In genomic region chr7:98252655-98253054, GRCh38 we compare ENCODE assay signal across 8 cellular contexts. TPM values are rescaled to one million over a fixed set of nuclear protein-coding genes. Genes with fewer than 3 reads are reported as not detected.
DNase-seq lines count a peak whose midpoint lies in the region; TF ChIP-seq lines count a peak whose summit lies in the region.

No MANE protein-coding gene starts in this region.

- WGBS in esophagus squamous epithelium, 2 donors = 30 to 51% methylated on average over 10 to 14 of the region's 14 CpGs
- WGBS in prostate gland = 33% methylated on average over 14 of the region's 14 CpGs

- TF ChIP-seq POLR2A in Peyer's patch (IDR thresholded peaks at IDR 0.05) (no peak), esophagus squamous epithelium (IDR thresholded peaks at IDR 0.05) (no peak), prostate gland (IDR thresholded peaks at IDR 0.05) (no peak)

- H3K27ac ChIP-seq in Peyer's patch (peak overlapping the region; percentile 84 to 94 (median 92)), esophagus squamous epithelium (peak overlapping the region; percentile 91 to 98 (median 94)), prostate gland (peak overlapping the region; percentile 88)

- H3K27me3 ChIP-seq in Peyer's patch (no peaks in the 10 kb centered on the region), esophagus squamous epithelium (no peaks in the 10 kb centered on the region), prostate gland (replicated peaks; ENCODE audit: insufficient read depth) (no peaks in the 10 kb centered on the region)

- DNase-seq in Peyer's patch = no peak
- no peak for DNase-seq in esophagus squamous epithelium (lab: John Stamatoyannopoulos, UW)
- no peak for DNase-seq in prostate gland (ENCODE audit: low spot score)
- no peak for DNase-seq in NCI-H1105 treated with DMSO at 0.1 percent for 48 hours (lab: John Stamatoyannopoulos, UW)
- DNase-seq in activated gamma-delta T cell (lab: John Stamatoyannopoulos, UW) = no peak
- DNase-seq in GM19238 (ENCODE audit: insufficient read length, low spot score) = no peak
- no peak for DNase-seq in NCI-H510A (lab: John Stamatoyannopoulos, UW)

- TF ChIP-seq CTCF in Peyer's patch (IDR thresholded peaks at IDR 0.05) = no peak
- no peak for TF ChIP-seq CTCF in esophagus squamous epithelium (IDR thresholded peaks at IDR 0.05)
- TF ChIP-seq CTCF in prostate gland (IDR thresholded peaks at IDR 0.05) = no peak

- intact Hi-C loops in esophagus squamous epithelium (cut with DNase I) = no loop called here
- intact Hi-C loops in prostate gland (cut with DNase I) = loop anchor here (5.0 kb wide), 1 partner anchor 35 kb away; no protein-coding TSS in a partner anchor

- H3K4me3 ChIP-seq in GM08714 (ENCODE audit: low read length) = peak overlapping the region; percentile 93
- peak overlapping the region; percentile 82 to 93 (median 90) for H3K4me3 ChIP-seq in Peyer's patch
- H3K4me3 ChIP-seq in esophagus squamous epithelium = peak overlapping the region; percentile 74 to 91 (median 88)
- H3K4me3 ChIP-seq in prostate gland = peak overlapping the region; percentile 74 to 89

- H3K9me3 ChIP-seq in Peyer's patch = no peaks in the 10 kb centered on the region
- no peaks in the 10 kb centered on the region for H3K9me3 ChIP-seq in esophagus squamous epithelium
- H3K9me3 ChIP-seq in prostate gland = no peaks in the 10 kb centered on the region

- peaks cover 0 to 26% (median 10%) of the 10 kb centered on the region in 4 donors for H3K4me1 ChIP-seq in Peyer's patch
- H3K4me1 ChIP-seq in esophagus squamous epithelium = peaks cover 21 to 78% (median 28%) of the 10 kb centered on the region in 3 donors
- H3K4me1 ChIP-seq in prostate gland (replicated peaks) = peaks cover 11% of the 10 kb centered on the region

- peaks cover 0 to 21% (median 0%) of the 10 kb centered on the region in 3 donors for H3K36me3 ChIP-seq in Peyer's patch
- peaks cover 0 to 39% (median 0%) of the 10 kb centered on the region in 3 donors for H3K36me3 ChIP-seq in esophagus squamous epithelium
- no peaks in the 10 kb centered on the region for H3K36me3 ChIP-seq in prostate gland

RNA-seq across cellular contexts. Expression of gene TECPR1, which starts 0.6 kb away (rescaled TPM):
- total RNA-seq in Peyer's patch (10 to 100 TPM; 33.8 to 74.1 (median 44.1) TPM), esophagus squamous epithelium (10 to 100 TPM; 13.4 to 21.5 (median 19.0) TPM), prostate gland (10 to 100 TPM; 31.4 to 62.7 TPM)

RNA-seq across cellular contexts. Expression of gene BRI3, which starts 28.8 kb away (rescaled TPM):
- total RNA-seq in Peyer's patch (10 to 100 TPM; 21.5 to 91.2 (median 69.6) TPM), esophagus squamous epithelium (10 to 100 TPM; 11.2 to 36.2 (median 23.3) TPM), prostate gland (10 to 100 TPM; 68.5 to 85.4 TPM)

RNA-seq across cellular contexts. Expression of gene BHLHA15, which starts 41.4 kb away (rescaled TPM):
- total RNA-seq in Peyer's patch (1 to 10 TPM in 2 of 4 donors, not detected in 2; 1.6 to 9.9 TPM), esophagus squamous epithelium (1 to 10 TPM in 3 of 4 donors, under 1 TPM in 1; 0.82 to 8.0 (median 2.3) TPM), prostate gland (10 to 100 TPM; 24.6 to 90.9 TPM)
